ENCODE assay signal across 1 cellular context in the genomic region with DNA sequence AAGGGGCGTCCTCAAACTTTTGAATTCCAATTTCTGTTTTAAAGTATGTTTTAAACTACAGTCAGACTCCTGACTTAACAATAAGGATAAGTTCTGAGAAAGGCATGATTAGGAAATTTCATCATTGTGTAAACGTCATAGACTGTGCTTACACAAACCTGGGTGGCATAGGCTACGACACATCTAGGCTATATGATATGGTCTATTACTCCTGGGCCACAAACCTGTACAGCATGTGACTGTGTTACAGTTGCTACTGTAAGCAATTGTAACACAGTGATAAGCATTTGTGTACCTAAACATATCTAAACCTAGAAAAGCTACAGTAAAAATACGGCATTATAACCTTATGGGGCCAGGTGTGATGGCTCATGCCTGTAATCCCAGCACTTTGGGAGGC.
TF ChIP-seq lines count a peak whose summit lies in the region.

No MANE protein-coding gene starts in this region.

TF ChIP-seq in HepG2, 621 proteins besides CTCF, POLR2A, EP300 and RAD21:
- TF ChIP-seq ZNF563 (CRISPR knock-in tag; IDR thresholded peaks at IDR 0.05) (no peak), CREB1 (IDR thresholded peaks at IDR 0.05) (0 out of 2 replicates have a peak, but pooled peaks have one; percentile 9), CREB1 (CRISPR knock-in tag; IDR thresholded peaks at IDR 0.05) (no peak), AGO2 (optimal IDR thresholded peaks at IDR 0.05; ENCODE audit: low read depth, low read length) (no peak), ZSCAN21 (CRISPR knock-in tag; IDR thresholded peaks at IDR 0.05; ENCODE audit: borderline replicate concordance) (no peak), RELA (CRISPR knock-in tag; IDR thresholded peaks at IDR 0.05) (no peak), FOXK1 (CRISPR knock-in tag; IDR thresholded peaks at IDR 0.05; ENCODE audit: borderline replicate concordance, low read depth) (no peak), PHF21A (CRISPR knock-in tag; IDR thresholded peaks at IDR 0.05) (no peak)
- TF ChIP-seq, protein P1, sequence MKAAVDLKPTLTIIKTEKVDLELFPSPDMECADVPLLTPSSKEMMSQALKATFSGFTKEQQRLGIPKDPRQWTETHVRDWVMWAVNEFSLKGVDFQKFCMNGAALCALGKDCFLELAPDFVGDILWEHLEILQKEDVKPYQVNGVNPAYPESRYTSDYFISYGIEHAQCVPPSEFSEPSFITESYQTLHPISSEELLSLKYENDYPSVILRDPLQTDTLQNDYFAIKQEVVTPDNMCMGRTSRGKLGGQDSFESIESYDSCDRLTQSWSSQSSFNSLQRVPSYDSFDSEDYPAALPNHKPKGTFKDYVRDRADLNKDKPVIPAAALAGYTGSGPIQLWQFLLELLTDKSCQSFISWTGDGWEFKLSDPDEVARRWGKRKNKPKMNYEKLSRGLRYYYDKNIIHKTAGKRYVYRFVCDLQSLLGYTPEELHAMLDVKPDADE (CRISPR knock-in tag; IDR thresholded peaks at IDR 0.05), result no peak
- TF ChIP-seq, protein P2, sequence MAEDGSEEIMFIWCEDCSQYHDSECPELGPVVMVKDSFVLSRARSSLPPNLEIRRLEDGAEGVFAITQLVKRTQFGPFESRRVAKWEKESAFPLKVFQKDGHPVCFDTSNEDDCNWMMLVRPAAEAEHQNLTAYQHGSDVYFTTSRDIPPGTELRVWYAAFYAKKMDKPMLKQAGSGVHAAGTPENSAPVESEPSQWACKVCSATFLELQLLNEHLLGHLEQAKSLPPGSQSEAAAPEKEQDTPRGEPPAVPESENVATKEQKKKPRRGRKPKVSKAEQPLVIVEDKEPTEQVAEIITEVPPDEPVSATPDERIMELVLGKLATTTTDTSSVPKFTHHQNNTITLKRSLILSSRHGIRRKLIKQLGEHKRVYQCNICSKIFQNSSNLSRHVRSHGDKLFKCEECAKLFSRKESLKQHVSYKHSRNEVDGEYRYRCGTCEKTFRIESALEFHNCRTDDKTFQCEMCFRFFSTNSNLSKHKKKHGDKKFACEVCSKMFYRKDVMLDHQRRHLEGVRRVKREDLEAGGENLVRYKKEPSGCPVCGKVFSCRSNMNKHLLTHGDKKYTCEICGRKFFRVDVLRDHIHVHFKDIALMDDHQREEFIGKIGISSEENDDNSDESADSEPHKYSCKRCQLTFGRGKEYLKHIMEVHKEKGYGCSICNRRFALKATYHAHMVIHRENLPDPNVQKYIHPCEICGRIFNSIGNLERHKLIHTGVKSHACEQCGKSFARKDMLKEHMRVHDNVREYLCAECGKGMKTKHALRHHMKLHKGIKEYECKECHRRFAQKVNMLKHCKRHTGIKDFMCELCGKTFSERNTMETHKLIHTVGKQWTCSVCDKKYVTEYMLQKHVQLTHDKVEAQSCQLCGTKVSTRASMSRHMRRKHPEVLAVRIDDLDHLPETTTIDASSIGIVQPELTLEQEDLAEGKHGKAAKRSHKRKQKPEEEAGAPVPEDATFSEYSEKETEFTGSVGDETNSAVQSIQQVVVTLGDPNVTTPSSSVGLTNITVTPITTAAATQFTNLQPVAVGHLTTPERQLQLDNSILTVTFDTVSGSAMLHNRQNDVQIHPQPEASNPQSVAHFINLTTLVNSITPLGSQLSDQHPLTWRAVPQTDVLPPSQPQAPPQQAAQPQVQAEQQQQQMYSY (CRISPR knock-in tag; IDR thresholded peaks at IDR 0.05), result no peak
